1 cellular context compared by ENCODE assay signal in the genomic region with DNA sequence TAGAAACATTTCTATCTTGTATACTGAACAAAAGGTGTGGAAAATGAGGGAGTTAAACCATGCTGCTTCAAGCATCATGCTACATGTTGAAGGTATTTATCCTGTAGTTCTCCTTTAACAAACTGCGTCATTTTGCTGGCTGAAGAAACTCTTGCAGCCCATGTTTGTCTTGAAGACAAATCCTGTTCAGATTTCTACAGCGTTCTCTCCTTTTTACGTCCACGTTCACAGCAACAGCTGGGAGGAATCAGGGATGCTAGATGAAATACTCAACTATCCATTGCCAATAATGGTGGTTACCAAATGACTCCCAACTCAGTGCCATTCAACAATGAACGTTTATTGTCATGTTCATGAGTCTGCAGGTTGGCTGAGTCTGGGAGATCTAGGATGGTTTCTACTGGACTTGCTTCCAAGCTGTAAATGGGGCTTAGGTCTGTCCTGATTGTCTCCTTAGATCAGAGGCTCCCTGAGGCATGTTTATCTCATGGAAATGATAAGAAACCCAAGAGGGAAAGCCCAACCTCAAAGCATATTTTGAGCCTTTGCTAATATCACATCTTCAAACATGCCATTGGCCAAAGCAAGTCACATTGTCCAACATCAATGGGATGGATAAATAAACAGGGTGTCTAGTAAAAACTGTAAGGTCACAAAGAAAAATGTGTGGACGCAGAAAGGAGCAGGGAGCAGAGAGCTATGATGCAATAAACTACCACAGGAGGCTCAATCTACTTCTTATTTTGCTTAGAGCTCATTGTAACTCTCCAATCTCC.
TF ChIP-seq lines count a peak whose summit lies in the region.

No MANE protein-coding gene starts in this region.

TF ChIP-seq in HepG2, 621 proteins besides CTCF, POLR2A, EP300 and RAD21 (continued from another document and continues in another):
- TF ChIP-seq GPBP1L1 (CRISPR knock-in tag; IDR thresholded peaks at IDR 0.05), result no peak
- TF ChIP-seq SRSF9 (IDR thresholded peaks at IDR 0.05; ENCODE audit: borderline replicate concordance, insufficient read depth, low read depth, low read length, poor library complexity, severe bottlenecking), result no peak
- no peak for TF ChIP-seq SMARCC2 (IDR thresholded peaks at IDR 0.05)
- no peak for TF ChIP-seq ZNF512B (CRISPR knock-in tag; IDR thresholded peaks at IDR 0.05; ENCODE audit: borderline replicate concordance)
- TF ChIP-seq GATAD1 (CRISPR knock-in tag; IDR thresholded peaks at IDR 0.05), result no peak
- TF ChIP-seq PBX2 (CRISPR knock-in tag; IDR thresholded peaks at IDR 0.05), result no peak
- no peak for TF ChIP-seq NPAS2 (CRISPR knock-in tag; IDR thresholded peaks at IDR 0.05; ENCODE audit: borderline replicate concordance)
- peak; percentile 76; the same call in 1 of the 2 replicates for TF ChIP-seq FOXK1 (CRISPR knock-in tag; IDR thresholded peaks at IDR 0.05; ENCODE audit: borderline replicate concordance, low read depth)
- TF ChIP-seq ZNF703 (CRISPR knock-in tag; IDR thresholded peaks at IDR 0.05; ENCODE audit: borderline replicate concordance), result no peak
- TF ChIP-seq MAFF (IDR thresholded peaks at IDR 0.05; ENCODE audit: low read depth, low read length), result no peak
- TF ChIP-seq ELF1 (CRISPR knock-in tag; IDR thresholded peaks at IDR 0.05), result no peak
- no peak for TF ChIP-seq FOXA1 (IDR thresholded peaks at IDR 0.05)
- peak; percentile 75 for TF ChIP-seq FOXA1 (CRISPR knock-in tag; IDR thresholded peaks at IDR 0.05)
- TF ChIP-seq SMAD9 (CRISPR knock-in tag; IDR thresholded peaks at IDR 0.05), result no peak
- TF ChIP-seq ZBTB49 (CRISPR knock-in tag; IDR thresholded peaks at IDR 0.05; ENCODE audit: borderline replicate concordance), result no peak
- TF ChIP-seq, protein P1, sequence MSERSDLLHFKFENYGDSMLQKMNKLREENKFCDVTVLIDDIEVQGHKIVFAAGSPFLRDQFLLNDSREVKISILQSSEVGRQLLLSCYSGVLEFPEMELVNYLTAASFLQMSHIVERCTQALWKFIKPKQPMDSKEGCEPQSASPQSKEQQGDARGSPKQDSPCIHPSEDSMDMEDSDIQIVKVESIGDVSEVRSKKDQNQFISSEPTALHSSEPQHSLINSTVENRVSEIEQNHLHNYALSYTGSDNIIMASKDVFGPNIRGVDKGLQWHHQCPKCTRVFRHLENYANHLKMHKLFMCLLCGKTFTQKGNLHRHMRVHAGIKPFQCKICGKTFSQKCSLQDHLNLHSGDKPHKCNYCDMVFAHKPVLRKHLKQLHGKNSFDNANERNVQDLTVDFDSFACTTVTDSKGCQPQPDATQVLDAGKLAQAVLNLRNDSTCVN (CRISPR knock-in tag; IDR thresholded peaks at IDR 0.05; ENCODE audit: borderline replicate concordance), result 0 out of 2 replicates have a peak, but pooled peaks have one; percentile 31
- TF ChIP-seq ZNF782 (CRISPR knock-in tag; IDR thresholded peaks at IDR 0.05; ENCODE audit: borderline replicate concordance), result no peak
- no peak for TF ChIP-seq HNRNPK (IDR thresholded peaks at IDR 0.05; ENCODE audit: low read depth, low read length, poor library complexity, severe bottlenecking)
- TF ChIP-seq DMAP1 (CRISPR knock-in tag; IDR thresholded peaks at IDR 0.05), result no peak
- no peak for TF ChIP-seq HMGXB3 (CRISPR knock-in tag; IDR thresholded peaks at IDR 0.05; ENCODE audit: borderline replicate concordance)
- TF ChIP-seq CENPX (CRISPR knock-in tag; IDR thresholded peaks at IDR 0.05), result no peak
- TF ChIP-seq PLRG1 (conservative IDR thresholded peaks at IDR 0.05), result no peak
- TF ChIP-seq ZNF598 (CRISPR knock-in tag; IDR thresholded peaks at IDR 0.05; ENCODE audit: borderline replicate concordance), result no peak
- no peak for TF ChIP-seq ZNF709 (CRISPR knock-in tag; IDR thresholded peaks at IDR 0.05)
- no peak for TF ChIP-seq STAG1 (CRISPR knock-in tag; IDR thresholded peaks at IDR 0.05)
- 0 out of 2 replicates have a peak, but pooled peaks have one; percentile 40 for TF ChIP-seq RXRB (CRISPR knock-in tag; IDR thresholded peaks at IDR 0.05; ENCODE audit: borderline replicate concordance)
- no peak for TF ChIP-seq ZBTB14 (CRISPR knock-in tag; IDR thresholded peaks at IDR 0.05)
- peak; percentile 19; the same call in 1 of the 2 replicates for TF ChIP-seq IRF2 (CRISPR knock-in tag; IDR thresholded peaks at IDR 0.05)
- TF ChIP-seq ZEB1 (IDR thresholded peaks at IDR 0.05; ENCODE audit: insufficient replicate concordance, low read depth), result no peak
- TF ChIP-seq, protein P2, sequence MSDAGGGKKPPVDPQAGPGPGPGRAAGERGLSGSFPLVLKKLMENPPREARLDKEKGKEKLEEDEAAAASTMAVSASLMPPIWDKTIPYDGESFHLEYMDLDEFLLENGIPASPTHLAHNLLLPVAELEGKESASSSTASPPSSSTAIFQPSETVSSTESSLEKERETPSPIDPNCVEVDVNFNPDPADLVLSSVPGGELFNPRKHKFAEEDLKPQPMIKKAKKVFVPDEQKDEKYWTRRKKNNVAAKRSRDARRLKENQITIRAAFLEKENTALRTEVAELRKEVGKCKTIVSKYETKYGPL (CRISPR knock-in tag; IDR thresholded peaks at IDR 0.05), result no peak
- TF ChIP-seq MIER2 (CRISPR knock-in tag; IDR thresholded peaks at IDR 0.05), result no peak
- TF ChIP-seq ZNF841 (CRISPR knock-in tag; IDR thresholded peaks at IDR 0.05; ENCODE audit: borderline replicate concordance), result no peak
- TF ChIP-seq ZNF317 (CRISPR knock-in tag; IDR thresholded peaks at IDR 0.05), result no peak
- no peak for TF ChIP-seq ZNF672 (CRISPR knock-in tag; IDR thresholded peaks at IDR 0.05)
- no peak for TF ChIP-seq ZFP36L1 (CRISPR knock-in tag; IDR thresholded peaks at IDR 0.05)
- TF ChIP-seq TERF1 (CRISPR knock-in tag; IDR thresholded peaks at IDR 0.05), result no peak
- TF ChIP-seq GLI4 (CRISPR knock-in tag; IDR thresholded peaks at IDR 0.05; ENCODE audit: borderline replicate concordance), result no peak
- no peak for TF ChIP-seq THRA (CRISPR knock-in tag; IDR thresholded peaks at IDR 0.05; ENCODE audit: borderline replicate concordance)
- TF ChIP-seq ZNF496 (CRISPR knock-in tag; IDR thresholded peaks at IDR 0.05; ENCODE audit: insufficient replicate concordance), result no peak
